Comparison of ENCODE assay signal across 19 cellular contexts in the genomic region with DNA sequence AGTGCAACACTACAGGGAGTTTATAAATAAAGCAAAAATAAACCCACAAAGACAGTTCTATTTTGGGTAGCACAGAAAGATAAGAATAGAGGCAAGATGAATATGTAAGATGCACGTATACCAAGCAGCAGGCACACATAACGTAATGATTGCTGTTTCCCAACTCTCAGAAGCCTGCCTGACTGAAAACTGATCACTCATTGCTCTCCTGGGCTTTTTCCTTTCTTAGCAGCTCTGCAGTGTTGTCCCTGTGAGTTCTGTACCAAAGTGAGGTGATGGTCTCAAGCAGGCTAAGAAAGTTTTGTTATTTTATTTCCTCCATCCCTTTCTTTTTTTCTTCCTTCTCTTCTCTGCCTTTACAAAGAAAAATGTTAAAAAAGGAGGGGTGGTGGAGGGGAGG.
A peak's percentile ranks its signal among the peaks of the same experiment; 100 is the strongest.
DNase-seq lines count a peak whose midpoint lies in the region; ATAC-seq, FAIRE-seq and TF ChIP-seq lines count a peak whose summit lies in the region.
"Had no signal": no experiment of that assay in that cellular context is flagged by ENCODE, and none has a peak within 500 bp of the region (broad histone marks: within the 10 kb centered on the region; RNA-seq: fewer than 3 reads in every experiment).

No MANE protein-coding gene starts in this region.

- no peaks in the 10 kb centered on the region for H3K4me1 Mint-ChIP-seq in activated naive CD8-positive, alpha-beta T cell treated with anti-CD3 and anti-CD28 coated beads for 36 hours
- H3K4me1 Mint-ChIP-seq in activated CD8-positive, alpha-beta T cell treated with anti-CD3 and anti-CD28 coated beads for 36 hours (ENCODE audit: low read depth) = no peaks in the 10 kb centered on the region
- H3K4me1 Mint-ChIP-seq: CD14-positive monocyte; CD4-positive, alpha-beta memory T cell had no signal

- H2BK15ac ChIP-seq in H1 (ENCODE audit: low read length) = no peak overlapping the region

- H2BK20ac ChIP-seq in H1 (ENCODE audit: low read length) = no peak overlapping the region

- no peak overlapping the region for H2BK5ac ChIP-seq in H1 (ENCODE audit: low read depth, low read length)

- H3K23ac ChIP-seq in H1 (ENCODE audit: insufficient read length) = no peak overlapping the region

- H3K9me3 ChIP-seq in SK-N-SH = no peaks in the 10 kb centered on the region
- H3K9me3 ChIP-seq in H1 (ENCODE audit: insufficient read depth in 2 of 2, low read depth in 1 of 2, low read length in 1 of 2) = no peaks in the 10 kb centered on the region
- no peaks in the 10 kb centered on the region for H3K9me3 ChIP-seq in smooth muscle cell (replicated peaks; ENCODE audit: low read depth)
- H3K9me3 ChIP-seq: HAP-1 had no signal

- no peaks in the 10 kb centered on the region for H3K4me1 ChIP-seq in SK-N-SH (ENCODE audit: control insufficient read depth in 1 of 2, insufficient read depth in 2 of 2, low read depth in 1 of 2, low read length in 1 of 2)
- no peaks in the 10 kb centered on the region for H3K4me1 ChIP-seq in H1 (replicated peaks in 1 of 4; ENCODE audit: control insufficient read depth in 3 of 4, insufficient read depth in 4 of 4, low read length in 3 of 4)
- H3K4me1 ChIP-seq in smooth muscle cell (ENCODE audit: low read depth) = no peaks in the 10 kb centered on the region
- H3K4me1 ChIP-seq: HAP-1 had no signal

- POLR2A ChIA-PET in SK-N-SH (lab: Yijun Ruan, JAX) (no interaction called here), HEK293T (lab: Yijun Ruan, JAX) (no interaction called here), H1 (lab: Charles Lee; ENCODE audit: partially characterized antibody) (no interaction called here)
- POLR2A ChIA-PET in activated CD8-positive, alpha-beta T cell treated with anti-CD3 and anti-CD28 coated beads for 36 hours (lab: Charles Lee) = no interaction called here

- H3K27ac Mint-ChIP-seq in activated naive CD8-positive, alpha-beta T cell treated with anti-CD3 and anti-CD28 coated beads for 36 hours = no peak overlapping the region
- H3K27ac Mint-ChIP-seq in activated CD8-positive, alpha-beta T cell treated with anti-CD3 and anti-CD28 coated beads for 36 hours = no peak overlapping the region
- H3K27ac Mint-ChIP-seq: CD14-positive monocyte; CD4-positive, alpha-beta memory T cell had no signal

- H3K27me3 ChIP-seq in SK-N-SH (ENCODE audit: insufficient read depth) (no peaks in the 10 kb centered on the region), H1 (replicated peaks in 1 of 4; ENCODE audit: control insufficient read depth in 3 of 4, extremely low read depth in 1 of 4, insufficient read depth in 3 of 4, low read length in 3 of 4) (no peaks in the 10 kb centered on the region), smooth muscle cell (ENCODE audit: low read depth) (no peaks in the 10 kb centered on the region)

- H3K27ac ChIP-seq in SK-N-SH (ENCODE audit: low read depth in 2 of 2, low read length in 1 of 2) (no peak overlapping the region), H1 (ENCODE audit: low read depth, low read length) (no peak overlapping the region), smooth muscle cell (ENCODE audit: low read depth) (no peak overlapping the region)
- H3K27ac ChIP-seq: HL-60 had no signal

- no peaks in the 10 kb centered on the region for H3K79me1 ChIP-seq in H1 (ENCODE audit: low read depth, low read length)

- no peak overlapping the region for H3K4ac ChIP-seq in H1 (replicated peaks; ENCODE audit: insufficient read length, low read depth, low read length)

- H3K4me3 Mint-ChIP-seq in activated naive CD8-positive, alpha-beta T cell treated with anti-CD3 and anti-CD28 coated beads for 36 hours = no peak overlapping the region
- no peak overlapping the region for H3K4me3 Mint-ChIP-seq in activated CD8-positive, alpha-beta T cell treated with anti-CD3 and anti-CD28 coated beads for 36 hours
- H3K4me3 Mint-ChIP-seq: CD14-positive monocyte; CD4-positive, alpha-beta memory T cell had no signal

- CTCF ChIA-PET in SK-N-SH (lab: Yijun Ruan, JAX) (no interaction called here), HEK293T (lab: Yijun Ruan, JAX) (no interaction called here), H1 (lab: Charles Lee; ENCODE audit: partially characterized antibody) (no interaction called here)
- CTCF ChIA-PET in activated CD8-positive, alpha-beta T cell treated with anti-CD3 and anti-CD28 coated beads for 36 hours (lab: Charles Lee) = no interaction called here

- no peak overlapping the region for H2AFZ ChIP-seq in SK-N-SH (ENCODE audit: low read depth)
- H2AFZ ChIP-seq in H1 (ENCODE audit: low read length) = 0 out of 2 replicates have a peak overlapping the region, but pooled peaks have one; percentile 37
- peak overlapping the region; percentile 30 for H2AFZ ChIP-seq in smooth muscle cell (ENCODE audit: low read depth)

- no peak overlapping the region for H2BK120ac ChIP-seq in H1 (replicated peaks; ENCODE audit: low read depth, low read length)

- no peak overlapping the region for H3K18ac ChIP-seq in H1 (ENCODE audit: extremely low read depth, low read length)

- no peak overlapping the region for H2BK12ac ChIP-seq in H1 (ENCODE audit: low read depth, low read length)

- H4K8ac ChIP-seq in H1 (ENCODE audit: extremely low read depth, insufficient read depth, low read length) = no peak overlapping the region

- intact Hi-C loops in activated CD8-positive, alpha-beta T cell treated with anti-CD3 and anti-CD28 coated beads for 36 hours (cut with micrococcal nuclease) = no loop called here

- FAIRE-seq in H1 (lab: Jason Lieb, UNC) = no peak
- FAIRE-seq: A204.1, K562 had no signal

- H3K9ac ChIP-seq in SK-N-SH (no peak overlapping the region), H1 (replicated peaks in 1 of 4; ENCODE audit: extremely low read depth in 1 of 4, low read depth in 3 of 4, low read length in 3 of 4) (no peak overlapping the region), smooth muscle cell (ENCODE audit: low read depth) (no peak overlapping the region)

- no peaks in the 10 kb centered on the region for H3K36me3 Mint-ChIP-seq in activated naive CD8-positive, alpha-beta T cell treated with anti-CD3 and anti-CD28 coated beads for 36 hours
- no peaks in the 10 kb centered on the region for H3K36me3 Mint-ChIP-seq in activated CD8-positive, alpha-beta T cell treated with anti-CD3 and anti-CD28 coated beads for 36 hours (ENCODE audit: low read depth)
- H3K36me3 Mint-ChIP-seq: CD14-positive monocyte; CD4-positive, alpha-beta memory T cell had no signal

- no peaks in the 10 kb centered on the region for H3K23me2 ChIP-seq in H1 (ENCODE audit: low read depth, low read length)

- H3K56ac ChIP-seq in H1 (replicated peaks; ENCODE audit: insufficient read length, low read depth, low read length) = no peak overlapping the region

- peaks cover 3% of the 10 kb centered on the region for H3K27me3 Mint-ChIP-seq in activated naive CD8-positive, alpha-beta T cell treated with anti-CD3 and anti-CD28 coated beads for 36 hours
- H3K27me3 Mint-ChIP-seq in activated CD8-positive, alpha-beta T cell treated with anti-CD3 and anti-CD28 coated beads for 36 hours = peaks cover 3% of the 10 kb centered on the region

- DNase-seq in SK-N-SH (no peak), HEK293T (ENCODE audit: extremely low spot score) (peak; percentile 15), H1 (ENCODE audit: low read depth in 1 of 2, low spot score in 2 of 2) (no peak), smooth muscle cell (lab: John Stamatoyannopoulos, UW; ENCODE audit: unreplicated experiment) (no peak)
- DNase-seq in activated naive CD8-positive, alpha-beta T cell treated with anti-CD3 and anti-CD28 coated beads for 36 hours = no peak
- no peak for DNase-seq in stimulated activated CD4-positive, alpha-beta T cell treated with anti-CD3 and anti-CD28 coated beads, Interleukin-1b, Interleukin-23, amount 100 ng/mL, for 48 hours
- no peak for DNase-seq in activated CD8-positive, alpha-beta T cell treated with anti-CD3 and anti-CD28 coated beads for 36 hours
- DNase-seq: AML-193; CD4-positive, alpha-beta memory T cell; DMS153; DMS79 treated with DMSO at 0.1 percent for 48 hours; GF-D8; IMR-90 had no signal

- no peak overlapping the region for H4K5ac ChIP-seq in H1 (ENCODE audit: insufficient read length, low read depth, low read length)

- no peak for TF ChIP-seq POLR2A in H1 (IDR thresholded peaks at IDR 0.05; ENCODE audit: control extremely low read depth in 1 of 2, low read depth in 2 of 2, low read length in 2 of 2)

- ATAC-seq in SK-N-SH treated with all-trans-retinoic acid at 6 μM for 48 hours = peak; percentile 62
- no peak for ATAC-seq in activated CD8-positive, alpha-beta T cell treated with anti-CD3 and anti-CD28 coated beads for 36 hours
- ATAC-seq: K562 had no signal

- WGBS in SK-N-SH (ENCODE audit: low lambda C conversion rate) = 45% methylated on average over 2 of the region's 2 CpGs
- WGBS in H1 (ENCODE audit: extremely low coverage in 1 of 2, insufficient coverage in 1 of 2, insufficient read length in 1 of 2, insufficient replicate concordance in 2 of 2, low coverage in 1 of 2, low lambda C conversion rate in 2 of 2, missing lambda C conversion rate in 1 of 2), 2 experiments = 72% methylated on average over 2 of the region's 2 CpGs; no CpG with 5 or more reads in 1 of the 2 experiments
- 22% methylated on average over 2 of the region's 2 CpGs for WGBS in smooth muscle cell (ENCODE audit: low lambda C conversion rate)

- H3K14ac ChIP-seq in H1 (ENCODE audit: insufficient read length) = no peak overlapping the region

- H3F3A ChIP-seq in SK-N-SH (replicated peaks; ENCODE audit: insufficient read depth) (no peaks in the 10 kb centered on the region), smooth muscle cell (ENCODE audit: low read depth) (no peaks in the 10 kb centered on the region)

- no peaks in the 10 kb centered on the region for H4K20me1 ChIP-seq in SK-N-SH (ENCODE audit: insufficient read depth)
- H4K20me1 ChIP-seq in H1 (replicated peaks in 1 of 2; ENCODE audit: control insufficient read depth in 1 of 2, insufficient read depth in 2 of 2, low read length in 2 of 2) = no peaks in the 10 kb centered on the region
- H4K20me1 ChIP-seq in smooth muscle cell (ENCODE audit: low read depth) = no peaks in the 10 kb centered on the region

- no peak overlapping the region for H3K4me2 ChIP-seq in SK-N-SH
- no peak overlapping the region for H3K4me2 ChIP-seq in H1 (ENCODE audit: insufficient read depth in 1 of 2, low read depth in 2 of 2, low read length in 2 of 2)
- H3K4me2 ChIP-seq in smooth muscle cell = no peak overlapping the region

- TF ChIP-seq EP300 in SK-N-SH (IDR thresholded peaks at IDR 0.05; ENCODE audit: borderline replicate concordance in 1 of 2, low read depth in 1 of 2, low read length in 1 of 2) (no peak), H1 (IDR thresholded peaks at IDR 0.05; ENCODE audit: borderline replicate concordance in 1 of 2, low read depth in 2 of 2, low read length in 2 of 2) (no peak)

- TF ChIP-seq CTCF in SK-N-SH (IDR thresholded peaks at IDR 0.05) = no peak
- no peak for TF ChIP-seq CTCF in H1 (IDR thresholded peaks at IDR 0.05; ENCODE audit: control extremely low read depth in 1 of 3, insufficient read depth in 1 of 3, low read depth in 1 of 3, low read length in 3 of 3)
- no peak for TF ChIP-seq CTCF in smooth muscle cell (IDR thresholded peaks at IDR 0.05; ENCODE audit: borderline replicate concordance, insufficient read depth, poor library complexity, severe bottlenecking)
- no peak for TF ChIP-seq CTCF in activated CD8-positive, alpha-beta T cell treated with anti-CD3 and anti-CD28 coated beads for 36 hours (IDR thresholded peaks at IDR 0.05)

- peaks cover 1% of the 10 kb centered on the region for H3K9me3 Mint-ChIP-seq in activated naive CD8-positive, alpha-beta T cell treated with anti-CD3 and anti-CD28 coated beads for 36 hours
- H3K9me3 Mint-ChIP-seq in activated CD8-positive, alpha-beta T cell treated with anti-CD3 and anti-CD28 coated beads for 36 hours = no peaks in the 10 kb centered on the region

- H3K4me3 ChIP-seq in SK-N-SH (ENCODE audit: low read depth in 2 of 2, low read length in 1 of 2) (no peak overlapping the region), H1 (ENCODE audit: extremely low read depth in 1 of 4, insufficient read depth in 2 of 4, low read depth in 3 of 4, low read length in 4 of 4) (no peak overlapping the region), smooth muscle cell (no peak overlapping the region)
- H3K4me3 ChIP-seq: HAP-1, K562 had no signal

- no peaks in the 10 kb centered on the region for H3K36me3 ChIP-seq in SK-N-SH (replicated peaks in 1 of 2; ENCODE audit: control insufficient read depth in 1 of 2, insufficient read depth in 2 of 2, low read length in 1 of 2)
- no peaks in the 10 kb centered on the region for H3K36me3 ChIP-seq in H1 (ENCODE audit: control insufficient read depth in 2 of 4, insufficient read depth in 4 of 4, low read length in 3 of 4)
- H3K36me3 ChIP-seq in smooth muscle cell (ENCODE audit: low read depth) = no peaks in the 10 kb centered on the region
- H3K36me3 ChIP-seq: HAP-1 had no signal

- TF ChIP-seq RAD21 in SK-N-SH (IDR thresholded peaks at IDR 0.05; ENCODE audit: low read length) (no peak), H1 (IDR thresholded peaks at IDR 0.05 in 1 of 2, conservative IDR thresholded peaks at IDR 0.05 in 1 of 2; ENCODE audit: low read depth in 2 of 2, low read length in 2 of 2) (no peak)

- no peak overlapping the region for H4K91ac ChIP-seq in H1 (replicated peaks; ENCODE audit: insufficient read length, low read length)

- no peaks in the 10 kb centered on the region for H3K9me2 ChIP-seq in SK-N-SH

- no peaks in the 10 kb centered on the region for H3K79me2 ChIP-seq in SK-N-SH (ENCODE audit: insufficient read depth)
- no peaks in the 10 kb centered on the region for H3K79me2 ChIP-seq in H1 (ENCODE audit: control insufficient read depth in 1 of 2, insufficient read depth in 2 of 2, low read length in 2 of 2)
- H3K79me2 ChIP-seq in smooth muscle cell (ENCODE audit: low read depth) = no peaks in the 10 kb centered on the region

- H2AK5ac ChIP-seq in H1 (ENCODE audit: low read depth, low read length) = no peak overlapping the region
